Comparison of ENCODE assay signal across 8 cellular contexts in the genomic region with DNA sequence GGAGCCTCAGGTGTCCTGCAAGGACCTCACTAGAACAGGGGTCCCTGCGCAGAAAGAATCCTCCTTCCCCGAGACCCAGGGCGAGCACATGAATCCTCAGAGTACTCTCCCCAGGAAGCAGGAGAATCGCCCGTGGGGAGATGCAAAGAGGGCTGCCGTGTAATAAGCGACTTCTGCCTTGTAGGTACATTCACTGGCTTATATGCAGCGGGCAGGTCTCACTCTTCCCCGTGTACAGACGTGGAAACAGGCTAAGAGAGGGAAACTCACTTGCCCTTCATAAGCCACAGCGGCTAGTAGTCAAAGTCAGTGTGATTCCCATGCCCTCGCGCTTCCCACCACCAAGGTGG. TPM values are rescaled to one million over a fixed set of nuclear protein-coding genes. Genes with fewer than 3 reads are reported as not detected.
DNase-seq lines count a peak whose midpoint lies in the region; ATAC-seq and TF ChIP-seq lines count a peak whose summit lies in the region.

No MANE protein-coding gene starts in this region.

- H3K9me3 Mint-ChIP-seq in activated CD4-positive, alpha-beta memory T cell treated with anti-CD3 and anti-CD28 coated beads, Interleukin-2, amount 10 ng/mL, durations not matched to agents 7 days and 5 days = no peaks in the 10 kb centered on the region
- no peaks in the 10 kb centered on the region for H3K9me3 Mint-ChIP-seq in stimulated activated naive CD8-positive, alpha-beta T cell treated with anti-CD3 and anti-CD28 coated beads, Interleukin-15, amount 100 ng/mL, for 72 hours

- DNase-seq in HFF-Myc (ENCODE audit: extremely low read depth, low read depth) = no peak
- DNase-seq in activated CD4-positive, alpha-beta memory T cell treated with anti-CD3 and anti-CD28 coated beads, Interleukin-2, amount 10 ng/mL, durations not matched to agents 7 days and 5 days = peak; percentile 35
- DNase-seq in stimulated activated naive CD8-positive, alpha-beta T cell treated with anti-CD3 and anti-CD28 coated beads, Interleukin-15, amount 100 ng/mL, for 72 hours = peak in 1 of 2 donors; percentile 23
- DNase-seq in GM10248 (ENCODE audit: extremely low spot score) = no peak
- no peak for DNase-seq in medulla oblongata (ENCODE audit: extremely low spot score)

- CTCF ChIA-PET in activated CD4-positive, alpha-beta memory T cell treated with anti-CD3 and anti-CD28 coated beads, Interleukin-2, amount 10 ng/mL, durations not matched to agents 7 days and 5 days (lab: Charles Lee) = interaction anchor here (1.0 to 2.0 kb wide), 7 partner anchors 9 to 80 kb away, joined by 3 to 34 read pairs (median 8); partner anchors contain the start of gene PLEKHO2
- CTCF ChIA-PET in GM10248 (lab: Yijun Ruan, JAX) = interaction anchor here (0.9 to 2.3 kb wide), 4 partner anchors 10 to 81 kb away, joined by 4 to 12 read pairs (median 10); no protein-coding TSS in a partner anchor

- peak overlapping the region; percentile 73 for H3K4me3 ChIP-seq in BLaER1
- H3K4me3 ChIP-seq in HFF-Myc (replicated peaks; ENCODE audit: low read depth, low read length) = peak overlapping the region; percentile 69
- H3K4me3 ChIP-seq in iPS-18a (ENCODE audit: low read length) = peak overlapping the region; percentile 87

- peak overlapping the region; percentile 98 for H3K4me2 ChIP-seq in BLaER1

- peaks cover 39% of the 10 kb centered on the region for H3K4me1 Mint-ChIP-seq in activated CD4-positive, alpha-beta memory T cell treated with anti-CD3 and anti-CD28 coated beads, Interleukin-2, amount 10 ng/mL, durations not matched to agents 7 days and 5 days
- peaks cover 29% of the 10 kb centered on the region for H3K4me1 Mint-ChIP-seq in stimulated activated naive CD8-positive, alpha-beta T cell treated with anti-CD3 and anti-CD28 coated beads, Interleukin-15, amount 100 ng/mL, for 72 hours

- H3K27ac ChIP-seq in BLaER1 = peak overlapping the region; percentile 71; the same call in 1 of the 2 replicates
- H3K27ac ChIP-seq in iPS-18a (ENCODE audit: low read length) = peak overlapping the region; percentile 78

- TF ChIP-seq CTCF in HFF-Myc (IDR thresholded peaks at IDR 0.05; ENCODE audit: low read depth, low read length, missing control alignments) (no peak), GM10248 (IDR thresholded peaks at IDR 0.05; ENCODE audit: control extremely low read depth, extremely low read depth, low read depth, missing control alignments) (no peak)

- peak overlapping the region; percentile 89 for H3K27ac Mint-ChIP-seq in activated CD4-positive, alpha-beta memory T cell treated with anti-CD3 and anti-CD28 coated beads, Interleukin-2, amount 10 ng/mL, durations not matched to agents 7 days and 5 days
- peak overlapping the region in 1 of 2 donors; percentile 81 for H3K27ac Mint-ChIP-seq in stimulated activated naive CD8-positive, alpha-beta T cell treated with anti-CD3 and anti-CD28 coated beads, Interleukin-15, amount 100 ng/mL, for 72 hours

- POLR2A ChIA-PET in activated CD4-positive, alpha-beta memory T cell treated with anti-CD3 and anti-CD28 coated beads, Interleukin-2, amount 10 ng/mL, durations not matched to agents 7 days and 5 days (lab: Charles Lee) = interaction anchor here (0.6 to 2.3 kb wide), 15 partner anchors 11 to 480 kb away, joined by 3 to 45 read pairs (median 5); partner anchors contain the start of genes ANKDD1A and RNU5B-1
- POLR2A ChIA-PET in GM10248 (lab: Yijun Ruan, JAX) = interaction anchor here (0.6 to 1.1 kb wide), 4 partner anchors 9 to 477 kb away, joined by 3 to 11 read pairs (median 4); no protein-coding TSS in a partner anchor

- H3K9me3 ChIP-seq in BLaER1 (no peaks in the 10 kb centered on the region), iPS-18a (ENCODE audit: control insufficient read depth, low read depth, low read length) (no peaks in the 10 kb centered on the region)

- peak; percentile 19 for ATAC-seq in stimulated activated naive CD8-positive, alpha-beta T cell treated with anti-CD3 and anti-CD28 coated beads, Interleukin-15, amount 100 ng/mL, for 72 hours
- no peak for ATAC-seq in HG02623 (IDR thresholded peaks at IDR 0.05; ENCODE audit: unreplicated experiment)

- peaks cover 29% of the 10 kb centered on the region for H3K36me3 Mint-ChIP-seq in activated CD4-positive, alpha-beta memory T cell treated with anti-CD3 and anti-CD28 coated beads, Interleukin-2, amount 10 ng/mL, durations not matched to agents 7 days and 5 days (ENCODE audit: low read depth)

- peak overlapping the region; percentile 93 for H3K4me3 Mint-ChIP-seq in activated CD4-positive, alpha-beta memory T cell treated with anti-CD3 and anti-CD28 coated beads, Interleukin-2, amount 10 ng/mL, durations not matched to agents 7 days and 5 days
- H3K4me3 Mint-ChIP-seq in stimulated activated naive CD8-positive, alpha-beta T cell treated with anti-CD3 and anti-CD28 coated beads, Interleukin-15, amount 100 ng/mL, for 72 hours = peak overlapping the region; percentile 82 to 89

- peaks cover 33% of the 10 kb centered on the region for H3K4me1 ChIP-seq in BLaER1
- H3K4me1 ChIP-seq in iPS-18a (ENCODE audit: control insufficient read depth, low read depth, low read length) = peaks cover 9% of the 10 kb centered on the region

- H3K27me3 ChIP-seq in BLaER1 (peaks cover 22% of the 10 kb centered on the region), iPS-18a (ENCODE audit: control insufficient read depth, insufficient read depth, low read length) (peaks cover 3% of the 10 kb centered on the region)

- no peaks in the 10 kb centered on the region for H3K27me3 Mint-ChIP-seq in activated CD4-positive, alpha-beta memory T cell treated with anti-CD3 and anti-CD28 coated beads, Interleukin-2, amount 10 ng/mL, durations not matched to agents 7 days and 5 days
- H3K27me3 Mint-ChIP-seq in stimulated activated naive CD8-positive, alpha-beta T cell treated with anti-CD3 and anti-CD28 coated beads, Interleukin-15, amount 100 ng/mL, for 72 hours = peaks cover 7% of the 10 kb centered on the region

- no peaks in the 10 kb centered on the region; the same call in 1 of the 2 replicates for H4K20me1 ChIP-seq in BLaER1

- peaks cover 35% of the 10 kb centered on the region for H3K36me3 ChIP-seq in BLaER1
- peaks cover 26% of the 10 kb centered on the region for H3K36me3 ChIP-seq in iPS-18a (ENCODE audit: control insufficient read depth, low read depth, low read length)

- peak overlapping the region; percentile 79 for H3K9ac ChIP-seq in BLaER1
- H3K9ac ChIP-seq in iPS-18a (ENCODE audit: low read length) = peak overlapping the region; percentile 80

RNA-seq across cellular contexts. Expression of gene PIF1, which starts 0.4 kb away (rescaled TPM):
- total RNA-seq in activated CD4-positive, alpha-beta memory T cell treated with anti-CD3 and anti-CD28 coated beads, Interleukin-2, amount 10 ng/mL, durations not matched to agents 7 days and 5 days = 10 to 100 TPM; 46.1 to 49.1 TPM

RNA-seq across cellular contexts. Expression of gene PLEKHO2, which starts 16.7 kb away (rescaled TPM):
- 10 to 100 TPM; 32.9 to 33.1 TPM for total RNA-seq in activated CD4-positive, alpha-beta memory T cell treated with anti-CD3 and anti-CD28 coated beads, Interleukin-2, amount 10 ng/mL, durations not matched to agents 7 days and 5 days

RNA-seq across cellular contexts. Expression of gene RBPMS2, which starts 49.7 kb away (rescaled TPM):
- total RNA-seq in activated CD4-positive, alpha-beta memory T cell treated with anti-CD3 and anti-CD28 coated beads, Interleukin-2, amount 10 ng/mL, durations not matched to agents 7 days and 5 days = not detected
